In genomic region chr3:10164546-10165393, GRCh38 we compare ENCODE assay signal across 8 cellular contexts. TPM values are rescaled to one million over a fixed set of nuclear protein-coding genes. Genes with fewer than 3 reads are reported as not detected.
DNase-seq lines count a peak whose midpoint lies in the region; ATAC-seq and TF ChIP-seq lines count a peak whose summit lies in the region.

TSS of gene IRAK2 (plus strand) at chr3:10164919. CDS start at chr3:10164955, 36 bp downstream.

- DNase-seq in GM13976 (ENCODE audit: low spot score) (peak; percentile 90), NCI-H69 (lab: John Stamatoyannopoulos, UW) (peak; percentile 51), activated T-cell treated with anti-CD3 and anti-CD28 coated beads for 48 hours (ENCODE audit: low read depth) (peak; percentile 61), erythroblast (lab: John Stamatoyannopoulos, UW) (peak; percentile 62 to 76), mucosa of gallbladder (ENCODE audit: low spot score) (peak; percentile 67), Karpas-422 (no peak)
- peak; percentile 51 for DNase-seq in stimulated activated CD8-positive, alpha-beta memory T cell treated with anti-CD3 and anti-CD28 coated beads, Interleukin-4, amount 100 ng/mL, for 24 hours (ENCODE audit: low read depth)

- peak; percentile 81 for TF ChIP-seq CTCF in GM13976 (IDR thresholded peaks at IDR 0.05; ENCODE audit: borderline replicate concordance, control extremely low read depth, extremely low read depth, insufficient read depth, missing control alignments)

- H3K27ac ChIP-seq in Karpas-422 (ENCODE audit: low read length), result no peak within 1 kb of the TSS

- no peaks in the 10 kb centered on the region for H3K36me3 ChIP-seq in Karpas-422 (ENCODE audit: insufficient read depth, low read length)

- no peaks in the 10 kb centered on the region for H3K79me2 ChIP-seq in Karpas-422 (ENCODE audit: low read length)

- no peaks in the 10 kb centered on the region for H3K9me2 ChIP-seq in Karpas-422 (replicated peaks; ENCODE audit: insufficient read depth, low read length)

- peaks cover 2% of the 10 kb centered on the region; the same call in 1 of the 2 replicates for H3K9me3 ChIP-seq in Karpas-422 (ENCODE audit: low read length)

- H4K20me1 ChIP-seq in Karpas-422 (ENCODE audit: insufficient read depth, low read depth, low read length), result no peaks in the 10 kb centered on the region

- no peak within 1 kb of the TSS for H2AFZ ChIP-seq in Karpas-422 (ENCODE audit: low read length)

- ATAC-seq in HG02588 (IDR thresholded peaks at IDR 0.05; ENCODE audit: unreplicated experiment), result peak; percentile 78

- H3K9ac ChIP-seq in Karpas-422 (ENCODE audit: low read length), result no peak within 1 kb of the TSS

- H3K4me1 ChIP-seq in Karpas-422 (ENCODE audit: low read length), result no peaks in the 10 kb centered on the region

- in situ Hi-C loops in GM13976 (cut with MboI; ENCODE audit: low sequenced_read_pairs, unreplicated experiment), result no loop called here

- H3K4me2 ChIP-seq in Karpas-422 (ENCODE audit: low read depth, low read length, poor library complexity, severe bottlenecking), result no peak within 1 kb of the TSS

- no peak within 1 kb of the TSS for H3K4me3 ChIP-seq in Karpas-422 (ENCODE audit: low read length)

- 0 out of 2 replicates have a peak, but pooled peaks cover 3% of the 10 kb centered on the region for H3K27me3 ChIP-seq in Karpas-422 (ENCODE audit: low read length)

- TF ChIP-seq POLR2A in erythroblast (IDR thresholded peaks at IDR 0.05; ENCODE audit: low read length), result peak; percentile 31

RNA-seq across cellular contexts. Expression of gene IRAK2, which starts in this region (rescaled TPM):
- 2.7 TPM for total RNA-seq in mucosa of gallbladder
- total RNA-seq in Karpas-422 (2014; rRNA removed; shearing (Covaris generic); ENCODE audit: low replicate concordance), result 0.04 TPM in 1 of 2 replicates, not detected in the other
